ENCODE assay signal across 8 cellular contexts in the genomic region with DNA sequence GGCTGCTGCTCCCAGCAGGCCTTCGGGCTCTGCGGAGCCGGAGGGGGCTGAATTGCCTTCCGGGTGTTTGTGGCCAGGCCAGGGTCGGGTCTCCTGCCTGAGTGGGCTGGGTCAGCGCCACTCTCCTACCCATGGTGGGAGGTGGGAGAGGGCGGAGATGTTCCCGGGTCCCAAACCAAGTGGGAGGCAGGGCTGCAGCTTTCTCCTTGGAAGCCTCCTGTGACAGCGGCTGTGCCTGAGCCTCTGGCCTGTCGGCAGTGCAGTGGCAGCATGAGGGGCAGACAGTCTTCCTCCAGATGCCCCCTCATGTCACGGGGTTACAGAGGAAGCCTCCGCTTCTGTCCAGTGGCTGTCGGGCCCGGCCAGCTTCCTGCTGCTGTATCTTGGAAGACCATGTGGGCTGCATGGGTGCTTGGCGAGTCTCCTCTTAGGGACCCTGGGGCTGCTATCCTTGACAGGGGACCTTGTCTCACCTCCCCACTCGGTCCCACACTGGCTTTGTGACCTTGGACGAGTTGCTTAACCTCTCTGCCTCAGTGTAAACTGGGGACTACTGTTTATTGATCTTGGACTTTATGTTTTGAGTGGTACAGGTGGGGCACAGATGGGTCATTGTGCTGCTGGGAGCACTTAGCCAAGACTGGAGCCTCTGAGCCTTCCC. TPM values are rescaled to one million over a fixed set of nuclear protein-coding genes. Genes with fewer than 3 reads are reported as not detected.
DNase-seq lines count a peak whose midpoint lies in the region; ATAC-seq lines count a peak whose summit lies in the region.

No MANE protein-coding gene starts in this region.

- no peak overlapping the region for H3K4me3 ChIP-seq in H7 (ENCODE audit: insufficient read depth, low read depth, low read length)

- no peaks in the 10 kb centered on the region; the same call in 1 of the 2 replicates for H3K36me3 ChIP-seq in H7 (replicated peaks; ENCODE audit: control insufficient read depth, insufficient read depth, low read length)

- H3K27ac Mint-ChIP-seq in naive thymus-derived CD8-positive, alpha-beta T cell, result peak overlapping the region; percentile 98 to 99 (median 98)

- H3K4me3 Mint-ChIP-seq in naive thymus-derived CD8-positive, alpha-beta T cell, result peak overlapping the region; percentile 95 to 100 (median 96)

- H3K9me3 Mint-ChIP-seq in naive thymus-derived CD8-positive, alpha-beta T cell, result no peaks in the 10 kb centered on the region

- peaks cover 1% of the 10 kb centered on the region; the same call in 1 of the 2 replicates for H3K27me3 ChIP-seq in H7 (ENCODE audit: control insufficient read depth, insufficient read depth, low read length)

- no peaks in the 10 kb centered on the region for H3K27me3 Mint-ChIP-seq in naive thymus-derived CD8-positive, alpha-beta T cell

- H3K36me3 Mint-ChIP-seq in naive thymus-derived CD8-positive, alpha-beta T cell, result peaks cover 0 to 8% (median 0%) of the 10 kb centered on the region in 3 donors

- intact Hi-C loops in Right ventricle myocardium superior (cut with DNase I), result loop anchor here (5.0 kb wide), 1 partner anchor 85 kb away; no protein-coding TSS in a partner anchor
- intact Hi-C loops in cardiac septum (cut with DNase I), result no loop called here

- POLR2A ChIA-PET in naive thymus-derived CD8-positive, alpha-beta T cell (lab: Charles Lee), result interaction anchor here (0.5 to 20.9 kb wide), 11 partner anchors 8 to 444 kb away, joined by 3 to 388 read pairs (median 9); partner anchors contain the start of genes FAAP20, MORN1, PEX10 and RER1

- peak; percentile 52 for DNase-seq in Right ventricle myocardium superior
- DNase-seq in cardiac septum (ENCODE audit: low spot score), result no peak
- peak; percentile 35 for DNase-seq in dermis blood vessel endothelial cell
- DNase-seq in naive thymus-derived CD8-positive, alpha-beta T cell, result peak in 1 of 10 donors; percentile 6
- no peak for DNase-seq in H7
- no peak for DNase-seq in AG08395 (ENCODE audit: low spot score)
- no peak for DNase-seq in NCI-H2029 (lab: John Stamatoyannopoulos, UW)

- H3K4me1 Mint-ChIP-seq in naive thymus-derived CD8-positive, alpha-beta T cell, result peaks cover 36 to 76% (median 65%) of the 10 kb centered on the region in 4 donors

- no peak for ATAC-seq in Right ventricle myocardium superior (ENCODE audit: poor library complexity)
- ATAC-seq in naive thymus-derived CD8-positive, alpha-beta T cell, result no peak
- ATAC-seq in HG03025 (IDR thresholded peaks at IDR 0.05; ENCODE audit: low FRiP score, unreplicated experiment), result no peak

RNA-seq across cellular contexts. Expression of gene SKI, which starts 4.3 kb away (rescaled TPM):
- total RNA-seq in Right ventricle myocardium superior (35.1 TPM), cardiac septum (39.9 TPM), dermis blood vessel endothelial cell (26.7 and 44.4 TPM in 2 replicates)
- total RNA-seq in naive thymus-derived CD8-positive, alpha-beta T cell, result 100 to 1,000 TPM in 1 of 2 experiments, 10 to 100 TPM in 1; 98.3 to 105 TPM
- under 1 TPM; 0.30 to 0.80 (median 0.53) TPM for polyA plus RNA-seq in naive thymus-derived CD8-positive, alpha-beta T cell
- 29.2 and 29.9 TPM in 2 replicates for total RNA-seq in H7 (2014; rRNA removed; shearing (Covaris generic))

RNA-seq across cellular contexts. Expression of gene FAAP20, which starts 37.8 kb away (rescaled TPM):
- total RNA-seq in Right ventricle myocardium superior (38.7 TPM), cardiac septum (40.5 TPM), dermis blood vessel endothelial cell (16.0 and 21.8 TPM in 2 replicates)
- 10 to 100 TPM; 39.4 to 49.3 TPM for total RNA-seq in naive thymus-derived CD8-positive, alpha-beta T cell
- polyA plus RNA-seq in naive thymus-derived CD8-positive, alpha-beta T cell, result 10 to 100 TPM; 70.1 to 76.6 (median 74.9) TPM
- total RNA-seq in H7 (2014; rRNA removed; shearing (Covaris generic)), result 60.5 and 69.9 TPM in 2 replicates

Comparison
In these comparisons a context has a peak if more than half of its experiments do, and no peak if none do; other contexts are left out.
1. DNase-seq: peak in Right ventricle myocardium superior (single experiment) and dermis blood vessel endothelial cell (single experiment); none in cardiac septum (single experiment), H7 (single experiment), AG08395 (single experiment) and NCI-H2029 (single experiment).